In the genomic region with DNA sequence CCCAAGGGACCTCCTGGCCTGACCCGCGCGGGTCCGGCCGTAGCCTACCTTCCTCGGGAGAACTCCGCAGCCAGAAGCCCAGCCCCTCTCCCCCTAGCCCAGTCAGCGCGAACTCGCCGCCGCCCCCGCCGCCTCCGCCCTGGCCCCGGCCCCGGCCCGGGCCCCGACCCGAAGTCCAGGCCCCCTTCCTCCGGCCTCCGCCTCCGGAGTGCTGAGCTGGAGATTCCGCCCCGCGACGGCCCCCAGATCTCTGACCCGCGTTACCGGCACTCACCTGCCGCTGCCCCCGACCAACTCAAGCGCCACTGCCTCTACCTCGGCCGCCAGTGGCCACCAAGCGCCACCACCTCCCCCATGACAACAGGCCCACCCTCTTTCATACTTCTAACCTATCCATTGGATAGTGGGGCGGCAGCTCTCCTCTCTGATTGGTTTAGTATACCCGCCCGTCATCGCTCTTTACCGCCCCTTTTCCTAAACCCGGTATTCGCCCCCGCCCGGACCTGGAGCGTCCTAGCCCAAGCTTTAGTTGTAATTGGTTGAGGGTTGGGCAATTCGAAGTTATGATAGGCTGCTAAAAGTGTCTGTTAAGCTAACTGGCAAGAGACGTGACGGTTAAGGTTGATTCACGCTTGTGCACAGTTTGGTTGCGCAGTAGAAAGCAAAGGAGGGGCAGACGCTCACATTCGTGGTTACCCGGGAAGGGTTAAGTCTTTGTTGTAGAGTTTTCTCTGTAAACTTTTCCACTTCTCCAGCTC, we compare ENCODE assay signal across 1 cellular context.
TF ChIP-seq lines count a peak whose summit lies in the region.

A gene (minus strand): TSS at position 328 of the 758 bp plus-strand sequence. CDS start 102,795 bp downstream, outside the sequence.

TF ChIP-seq in HepG2, 621 proteins besides CTCF, POLR2A, EP300 and RAD21 (continued from another document and continues in another):
- TF ChIP-seq, protein P1, sequence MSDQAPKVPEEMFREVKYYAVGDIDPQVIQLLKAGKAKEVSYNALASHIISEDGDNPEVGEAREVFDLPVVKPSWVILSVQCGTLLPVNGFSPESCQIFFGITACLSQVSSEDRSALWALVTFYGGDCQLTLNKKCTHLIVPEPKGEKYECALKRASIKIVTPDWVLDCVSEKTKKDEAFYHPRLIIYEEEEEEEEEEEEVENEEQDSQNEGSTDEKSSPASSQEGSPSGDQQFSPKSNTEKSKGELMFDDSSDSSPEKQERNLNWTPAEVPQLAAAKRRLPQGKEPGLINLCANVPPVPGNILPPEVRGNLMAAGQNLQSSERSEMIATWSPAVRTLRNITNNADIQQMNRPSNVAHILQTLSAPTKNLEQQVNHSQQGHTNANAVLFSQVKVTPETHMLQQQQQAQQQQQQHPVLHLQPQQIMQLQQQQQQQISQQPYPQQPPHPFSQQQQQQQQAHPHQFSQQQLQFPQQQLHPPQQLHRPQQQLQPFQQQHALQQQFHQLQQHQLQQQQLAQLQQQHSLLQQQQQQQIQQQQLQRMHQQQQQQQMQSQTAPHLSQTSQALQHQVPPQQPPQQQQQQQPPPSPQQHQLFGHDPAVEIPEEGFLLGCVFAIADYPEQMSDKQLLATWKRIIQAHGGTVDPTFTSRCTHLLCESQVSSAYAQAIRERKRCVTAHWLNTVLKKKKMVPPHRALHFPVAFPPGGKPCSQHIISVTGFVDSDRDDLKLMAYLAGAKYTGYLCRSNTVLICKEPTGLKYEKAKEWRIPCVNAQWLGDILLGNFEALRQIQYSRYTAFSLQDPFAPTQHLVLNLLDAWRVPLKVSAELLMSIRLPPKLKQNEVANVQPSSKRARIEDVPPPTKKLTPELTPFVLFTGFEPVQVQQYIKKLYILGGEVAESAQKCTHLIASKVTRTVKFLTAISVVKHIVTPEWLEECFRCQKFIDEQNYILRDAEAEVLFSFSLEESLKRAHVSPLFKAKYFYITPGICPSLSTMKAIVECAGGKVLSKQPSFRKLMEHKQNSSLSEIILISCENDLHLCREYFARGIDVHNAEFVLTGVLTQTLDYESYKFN (CRISPR knock-in tag; conservative IDR thresholded peaks at IDR 0.05) = peak; percentile 6; the same call in 1 of the 2 replicates
- TF ChIP-seq, protein P2, sequence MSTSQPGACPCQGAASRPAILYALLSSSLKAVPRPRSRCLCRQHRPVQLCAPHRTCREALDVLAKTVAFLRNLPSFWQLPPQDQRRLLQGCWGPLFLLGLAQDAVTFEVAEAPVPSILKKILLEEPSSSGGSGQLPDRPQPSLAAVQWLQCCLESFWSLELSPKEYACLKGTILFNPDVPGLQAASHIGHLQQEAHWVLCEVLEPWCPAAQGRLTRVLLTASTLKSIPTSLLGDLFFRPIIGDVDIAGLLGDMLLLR (CRISPR knock-in tag; IDR thresholded peaks at IDR 0.05) = no peak
- peak; percentile 64; the same call in 1 of the 2 replicates for TF ChIP-seq ZNF761 (CRISPR knock-in tag; conservative IDR thresholded peaks at IDR 0.05)
- peak; percentile 33; the same call in 1 of the 2 replicates for TF ChIP-seq GATAD1 (CRISPR knock-in tag; IDR thresholded peaks at IDR 0.05)
- TF ChIP-seq KDM3A (CRISPR knock-in tag; IDR thresholded peaks at IDR 0.05; ENCODE audit: low read depth) = 0 out of 2 replicates have a peak, but pooled peaks have one; percentile 21
- TF ChIP-seq ZFAT (CRISPR knock-in tag; conservative IDR thresholded peaks at IDR 0.05) = no peak
- no peak for TF ChIP-seq SUZ12 (IDR thresholded peaks at IDR 0.05; ENCODE audit: low read depth, low read length)
- TF ChIP-seq, protein P3, sequence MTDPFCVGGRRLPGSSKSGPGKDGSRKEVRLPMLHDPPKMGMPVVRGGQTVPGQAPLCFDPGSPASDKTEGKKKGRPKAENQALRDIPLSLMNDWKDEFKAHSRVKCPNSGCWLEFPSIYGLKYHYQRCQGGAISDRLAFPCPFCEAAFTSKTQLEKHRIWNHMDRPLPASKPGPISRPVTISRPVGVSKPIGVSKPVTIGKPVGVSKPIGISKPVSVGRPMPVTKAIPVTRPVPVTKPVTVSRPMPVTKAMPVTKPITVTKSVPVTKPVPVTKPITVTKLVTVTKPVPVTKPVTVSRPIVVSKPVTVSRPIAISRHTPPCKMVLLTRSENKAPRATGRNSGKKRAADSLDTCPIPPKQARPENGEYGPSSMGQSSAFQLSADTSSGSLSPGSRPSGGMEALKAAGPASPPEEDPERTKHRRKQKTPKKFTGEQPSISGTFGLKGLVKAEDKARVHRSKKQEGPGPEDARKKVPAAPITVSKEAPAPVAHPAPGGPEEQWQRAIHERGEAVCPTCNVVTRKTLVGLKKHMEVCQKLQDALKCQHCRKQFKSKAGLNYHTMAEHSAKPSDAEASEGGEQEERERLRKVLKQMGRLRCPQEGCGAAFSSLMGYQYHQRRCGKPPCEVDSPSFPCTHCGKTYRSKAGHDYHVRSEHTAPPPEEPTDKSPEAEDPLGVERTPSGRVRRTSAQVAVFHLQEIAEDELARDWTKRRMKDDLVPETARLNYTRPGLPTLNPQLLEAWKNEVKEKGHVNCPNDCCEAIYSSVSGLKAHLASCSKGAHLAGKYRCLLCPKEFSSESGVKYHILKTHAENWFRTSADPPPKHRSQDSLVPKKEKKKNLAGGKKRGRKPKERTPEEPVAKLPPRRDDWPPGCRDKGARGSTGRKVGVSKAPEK (CRISPR knock-in tag; IDR thresholded peaks at IDR 0.05; ENCODE audit: borderline replicate concordance) = no peak
- TF ChIP-seq, protein P4, sequence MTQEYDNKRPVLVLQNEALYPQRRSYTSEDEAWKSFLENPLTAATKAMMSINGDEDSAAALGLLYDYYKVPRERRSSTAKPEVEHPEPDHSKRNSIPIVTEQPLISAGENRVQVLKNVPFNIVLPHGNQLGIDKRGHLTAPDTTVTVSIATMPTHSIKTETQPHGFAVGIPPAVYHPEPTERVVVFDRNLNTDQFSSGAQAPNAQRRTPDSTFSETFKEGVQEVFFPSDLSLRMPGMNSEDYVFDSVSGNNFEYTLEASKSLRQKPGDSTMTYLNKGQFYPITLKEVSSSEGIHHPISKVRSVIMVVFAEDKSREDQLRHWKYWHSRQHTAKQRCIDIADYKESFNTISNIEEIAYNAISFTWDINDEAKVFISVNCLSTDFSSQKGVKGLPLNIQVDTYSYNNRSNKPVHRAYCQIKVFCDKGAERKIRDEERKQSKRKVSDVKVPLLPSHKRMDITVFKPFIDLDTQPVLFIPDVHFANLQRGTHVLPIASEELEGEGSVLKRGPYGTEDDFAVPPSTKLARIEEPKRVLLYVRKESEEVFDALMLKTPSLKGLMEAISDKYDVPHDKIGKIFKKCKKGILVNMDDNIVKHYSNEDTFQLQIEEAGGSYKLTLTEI (CRISPR knock-in tag; conservative IDR thresholded peaks at IDR 0.05) = no peak
- TF ChIP-seq, protein P5, sequence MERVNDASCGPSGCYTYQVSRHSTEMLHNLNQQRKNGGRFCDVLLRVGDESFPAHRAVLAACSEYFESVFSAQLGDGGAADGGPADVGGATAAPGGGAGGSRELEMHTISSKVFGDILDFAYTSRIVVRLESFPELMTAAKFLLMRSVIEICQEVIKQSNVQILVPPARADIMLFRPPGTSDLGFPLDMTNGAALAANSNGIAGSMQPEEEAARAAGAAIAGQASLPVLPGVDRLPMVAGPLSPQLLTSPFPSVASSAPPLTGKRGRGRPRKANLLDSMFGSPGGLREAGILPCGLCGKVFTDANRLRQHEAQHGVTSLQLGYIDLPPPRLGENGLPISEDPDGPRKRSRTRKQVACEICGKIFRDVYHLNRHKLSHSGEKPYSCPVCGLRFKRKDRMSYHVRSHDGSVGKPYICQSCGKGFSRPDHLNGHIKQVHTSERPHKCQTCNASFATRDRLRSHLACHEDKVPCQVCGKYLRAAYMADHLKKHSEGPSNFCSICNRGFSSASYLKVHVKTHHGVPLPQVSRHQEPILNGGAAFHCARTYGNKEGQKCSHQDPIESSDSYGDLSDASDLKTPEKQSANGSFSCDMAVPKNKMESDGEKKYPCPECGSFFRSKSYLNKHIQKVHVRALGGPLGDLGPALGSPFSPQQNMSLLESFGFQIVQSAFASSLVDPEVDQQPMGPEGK (CRISPR knock-in tag; IDR thresholded peaks at IDR 0.05) = peak; percentile 51; the same call in 1 of the 2 replicates
- TF ChIP-seq KDM6A (CRISPR knock-in tag; IDR thresholded peaks at IDR 0.05; ENCODE audit: low read depth) = no peak
- TF ChIP-seq CREB1 (IDR thresholded peaks at IDR 0.05) = peak; percentile 91
- peak; percentile 98 for TF ChIP-seq CREB1 (CRISPR knock-in tag; IDR thresholded peaks at IDR 0.05)
- TF ChIP-seq MAFG (CRISPR knock-in tag; IDR thresholded peaks at IDR 0.05) = 0 out of 2 replicates have a peak, but pooled peaks have one; percentile 34
- TF ChIP-seq, protein P6, sequence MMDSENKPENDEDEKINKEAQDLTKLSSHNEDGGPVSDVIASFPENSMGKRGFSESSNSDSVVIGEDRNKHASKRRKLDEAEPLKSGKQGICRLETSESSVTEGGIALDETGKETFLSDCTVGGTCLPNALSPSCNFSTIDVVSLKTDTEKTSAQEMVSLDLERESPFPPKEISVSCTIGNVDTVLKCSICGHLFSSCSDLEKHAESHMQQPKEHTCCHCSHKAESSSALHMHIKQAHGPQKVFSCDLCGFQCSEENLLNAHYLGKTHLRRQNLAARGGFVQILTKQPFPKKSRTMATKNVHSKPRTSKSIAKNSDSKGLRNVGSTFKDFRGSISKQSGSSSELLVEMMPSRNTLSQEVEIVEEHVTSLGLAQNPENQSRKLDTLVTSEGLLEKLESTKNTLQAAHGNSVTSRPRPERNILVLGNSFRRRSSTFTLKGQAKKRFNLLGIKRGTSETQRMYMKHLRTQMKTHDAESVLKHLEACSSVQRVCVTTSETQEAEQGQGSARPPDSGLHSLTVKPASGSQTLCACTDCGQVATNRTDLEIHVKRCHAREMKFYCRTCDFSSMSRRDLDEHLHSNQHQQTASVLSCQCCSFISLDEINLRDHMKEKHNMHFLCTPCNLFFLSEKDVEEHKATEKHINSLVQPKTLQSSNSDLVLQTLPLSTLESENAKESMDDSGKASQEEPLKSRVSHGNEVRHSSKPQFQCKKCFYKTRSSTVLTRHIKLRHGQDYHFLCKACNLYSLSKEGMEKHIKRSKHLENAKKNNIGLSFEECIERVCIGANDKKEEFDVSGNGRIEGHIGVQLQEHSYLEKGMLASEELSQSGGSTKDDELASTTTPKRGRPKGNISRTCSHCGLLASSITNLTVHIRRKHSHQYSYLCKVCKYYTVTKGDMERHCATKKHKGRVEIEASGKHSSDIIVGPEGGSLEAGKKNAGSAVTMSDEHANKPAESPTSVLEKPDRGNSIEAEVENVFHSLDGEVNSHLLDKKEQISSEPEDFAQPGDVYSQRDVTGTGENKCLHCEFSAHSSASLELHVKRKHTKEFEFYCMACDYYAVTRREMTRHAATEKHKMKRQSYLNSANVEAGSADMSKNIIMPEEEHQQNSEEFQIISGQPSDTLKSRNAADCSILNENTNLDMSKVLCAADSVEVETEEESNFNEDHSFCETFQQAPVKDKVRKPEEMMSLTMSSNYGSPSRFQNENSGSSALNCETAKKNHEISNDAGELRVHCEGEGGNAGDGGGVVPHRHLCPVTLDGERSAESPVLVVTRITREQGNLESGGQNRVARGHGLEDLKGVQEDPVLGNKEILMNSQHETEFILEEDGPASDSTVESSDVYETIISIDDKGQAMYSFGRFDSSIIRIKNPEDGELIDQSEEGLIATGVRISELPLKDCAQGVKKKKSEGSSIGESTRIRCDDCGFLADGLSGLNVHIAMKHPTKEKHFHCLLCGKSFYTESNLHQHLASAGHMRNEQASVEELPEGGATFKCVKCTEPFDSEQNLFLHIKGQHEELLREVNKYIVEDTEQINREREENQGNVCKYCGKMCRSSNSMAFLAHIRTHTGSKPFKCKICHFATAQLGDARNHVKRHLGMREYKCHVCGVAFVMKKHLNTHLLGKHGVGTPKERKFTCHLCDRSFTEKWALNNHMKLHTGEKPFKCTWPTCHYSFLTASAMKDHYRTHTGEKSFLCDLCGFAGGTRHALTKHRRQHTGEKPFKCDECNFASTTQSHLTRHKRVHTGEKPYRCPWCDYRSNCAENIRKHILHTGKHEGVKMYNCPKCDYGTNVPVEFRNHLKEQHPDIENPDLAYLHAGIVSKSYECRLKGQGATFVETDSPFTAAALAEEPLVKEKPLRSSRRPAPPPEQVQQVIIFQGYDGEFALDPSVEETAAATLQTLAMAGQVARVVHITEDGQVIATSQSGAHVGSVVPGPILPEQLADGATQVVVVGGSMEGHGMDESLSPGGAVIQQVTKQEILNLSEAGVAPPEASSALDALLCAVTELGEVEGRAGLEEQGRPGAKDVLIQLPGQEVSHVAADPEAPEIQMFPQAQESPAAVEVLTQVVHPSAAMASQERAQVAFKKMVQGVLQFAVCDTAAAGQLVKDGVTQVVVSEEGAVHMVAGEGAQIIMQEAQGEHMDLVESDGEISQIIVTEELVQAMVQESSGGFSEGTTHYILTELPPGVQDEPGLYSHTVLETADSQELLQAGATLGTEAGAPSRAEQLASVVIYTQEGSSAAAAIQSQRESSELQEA (CRISPR knock-in tag; IDR thresholded peaks at IDR 0.05; ENCODE audit: not compliant biosample characterization) = peak; percentile 81
- TF ChIP-seq SRF (IDR thresholded peaks at IDR 0.05; ENCODE audit: low read depth, low read length) = peak; percentile 92
- TF ChIP-seq PHF8 (CRISPR knock-in tag; IDR thresholded peaks at IDR 0.05) = peak; percentile 74
- peak; percentile 35; the same call in 1 of the 2 replicates for TF ChIP-seq REPIN1 (CRISPR knock-in tag; IDR thresholded peaks at IDR 0.05; ENCODE audit: borderline replicate concordance, low read depth)
- TF ChIP-seq ZNF558 (CRISPR knock-in tag; IDR thresholded peaks at IDR 0.05; ENCODE audit: borderline replicate concordance) = 0 out of 2 replicates have a peak, but pooled peaks have one; percentile 14
- TF ChIP-seq ZNF670 (CRISPR knock-in tag; IDR thresholded peaks at IDR 0.05; ENCODE audit: borderline replicate concordance) = no peak
- TF ChIP-seq ZNF749 (CRISPR knock-in tag; IDR thresholded peaks at IDR 0.05; ENCODE audit: borderline replicate concordance) = peak; percentile 78; the same call in 1 of the 2 replicates
- TF ChIP-seq, protein P7, sequence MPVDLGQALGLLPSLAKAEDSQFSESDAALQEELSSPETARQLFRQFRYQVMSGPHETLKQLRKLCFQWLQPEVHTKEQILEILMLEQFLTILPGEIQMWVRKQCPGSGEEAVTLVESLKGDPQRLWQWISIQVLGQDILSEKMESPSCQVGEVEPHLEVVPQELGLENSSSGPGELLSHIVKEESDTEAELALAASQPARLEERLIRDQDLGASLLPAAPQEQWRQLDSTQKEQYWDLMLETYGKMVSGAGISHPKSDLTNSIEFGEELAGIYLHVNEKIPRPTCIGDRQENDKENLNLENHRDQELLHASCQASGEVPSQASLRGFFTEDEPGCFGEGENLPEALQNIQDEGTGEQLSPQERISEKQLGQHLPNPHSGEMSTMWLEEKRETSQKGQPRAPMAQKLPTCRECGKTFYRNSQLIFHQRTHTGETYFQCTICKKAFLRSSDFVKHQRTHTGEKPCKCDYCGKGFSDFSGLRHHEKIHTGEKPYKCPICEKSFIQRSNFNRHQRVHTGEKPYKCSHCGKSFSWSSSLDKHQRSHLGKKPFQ (CRISPR knock-in tag; IDR thresholded peaks at IDR 0.05; ENCODE audit: insufficient replicate concordance) = no peak
- peak; percentile 76 for TF ChIP-seq RFX1 (IDR thresholded peaks at IDR 0.05)
- TF ChIP-seq, protein P8, sequence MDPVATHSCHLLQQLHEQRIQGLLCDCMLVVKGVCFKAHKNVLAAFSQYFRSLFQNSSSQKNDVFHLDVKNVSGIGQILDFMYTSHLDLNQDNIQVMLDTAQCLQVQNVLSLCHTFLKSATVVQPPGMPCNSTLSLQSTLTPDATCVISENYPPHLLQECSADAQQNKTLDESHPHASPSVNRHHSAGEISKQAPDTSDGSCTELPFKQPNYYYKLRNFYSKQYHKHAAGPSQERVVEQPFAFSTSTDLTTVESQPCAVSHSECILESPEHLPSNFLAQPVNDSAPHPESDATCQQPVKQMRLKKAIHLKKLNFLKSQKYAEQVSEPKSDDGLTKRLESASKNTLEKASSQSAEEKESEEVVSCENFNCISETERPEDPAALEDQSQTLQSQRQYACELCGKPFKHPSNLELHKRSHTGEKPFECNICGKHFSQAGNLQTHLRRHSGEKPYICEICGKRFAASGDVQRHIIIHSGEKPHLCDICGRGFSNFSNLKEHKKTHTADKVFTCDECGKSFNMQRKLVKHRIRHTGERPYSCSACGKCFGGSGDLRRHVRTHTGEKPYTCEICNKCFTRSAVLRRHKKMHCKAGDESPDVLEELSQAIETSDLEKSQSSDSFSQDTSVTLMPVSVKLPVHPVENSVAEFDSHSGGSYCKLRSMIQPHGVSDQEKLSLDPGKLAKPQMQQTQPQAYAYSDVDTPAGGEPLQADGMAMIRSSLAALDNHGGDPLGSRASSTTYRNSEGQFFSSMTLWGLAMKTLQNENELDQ (CRISPR knock-in tag; IDR thresholded peaks at IDR 0.05; ENCODE audit: borderline replicate concordance) = no peak
